Comparison of ENCODE assay signal across 18 cellular contexts in the genomic region with DNA sequence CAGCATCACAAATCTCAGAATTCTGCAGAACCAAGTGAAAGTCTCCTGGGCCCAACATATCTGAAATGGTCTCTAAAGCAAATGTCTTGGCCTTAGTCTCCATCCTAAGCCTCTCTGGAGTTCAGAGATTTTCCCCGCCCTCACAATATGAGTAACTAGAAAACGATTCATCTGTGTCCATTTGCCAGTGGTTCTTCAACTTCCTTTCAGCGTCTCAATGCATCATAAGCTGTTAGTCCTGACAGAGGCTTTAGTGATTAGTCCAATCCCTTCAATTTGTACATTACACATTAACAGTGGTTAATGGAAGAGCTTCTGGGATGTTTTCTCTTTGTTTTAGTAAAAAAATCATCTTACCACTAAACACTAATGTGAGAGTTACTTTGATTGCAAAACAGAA. TPM values are rescaled to one million over a fixed set of nuclear protein-coding genes. Genes with fewer than 3 reads are reported as not detected.
DNase-seq lines count a peak whose midpoint lies in the region; ATAC-seq, FAIRE-seq and TF ChIP-seq lines count a peak whose summit lies in the region.
"Had no signal": no experiment of that assay in that cellular context is flagged by ENCODE, and none has a peak within 500 bp of the region (broad histone marks: within the 10 kb centered on the region; RNA-seq: fewer than 3 reads in every experiment).

No MANE protein-coding gene starts in this region.

- DNase-seq in AG10803 (ENCODE audit: low read depth), result peak; percentile 79
- DNase-seq in HTR-8/SVneo (ENCODE audit: insufficient read length, low spot score), result peak; percentile 64
- peak; percentile 53 for DNase-seq in brain microvascular endothelial cell
- peak; percentile 31 for DNase-seq in kidney epithelial cell (ENCODE audit: low read depth)
- no peak for DNase-seq in COLO668 (lab: John Stamatoyannopoulos, UW; ENCODE audit: unreplicated experiment)
- no peak for DNase-seq in NCI-H1436 treated with DMSO at 0.1 percent for 48 hours (lab: John Stamatoyannopoulos, UW)
- DNase-seq in NCI-H146 treated with DMSO at 0.1 percent for 48 hours (lab: John Stamatoyannopoulos, UW; ENCODE audit: unreplicated experiment), result no peak
- DNase-seq: activated CD4-positive, alpha-beta T cell treated with anti-CD3 and anti-CD28 coated beads, Interleukin-2, amount 10 ng/mL, durations not matched to agents 7 days and 5 days; central memory CD4-positive, alpha-beta T cell; H7; naive thymus-derived CD4-positive, alpha-beta T cell; OCI-M1; T-helper 17 cell had no signal

- H3K36me3 ChIP-seq in brain microvascular endothelial cell (replicated peaks) (peaks cover 36% of the 10 kb centered on the region), kidney epithelial cell (ENCODE audit: control insufficient read depth, insufficient read depth, low read length) (peaks cover 5% of the 10 kb centered on the region)

- H3K27ac ChIP-seq in brain microvascular endothelial cell, result no peak overlapping the region
- H3K27ac ChIP-seq: BLaER1 treated with 17β-estradiol and CSF1 and Interleukin-3, amounts not matched to agents 10 nM and 100 nM had no signal

- ATAC-seq in HG02970 (IDR thresholded peaks at IDR 0.05; ENCODE audit: low FRiP score, unreplicated experiment), result no peak
- ATAC-seq: naive thymus-derived CD4-positive, alpha-beta T cell; T-helper 17 cell had no signal

- no peak overlapping the region for H3K4me3 ChIP-seq in AG10803 (ENCODE audit: low read length)
- H3K4me3 ChIP-seq in brain microvascular endothelial cell (ENCODE audit: low read depth, low read length), result no peak overlapping the region
- no peak overlapping the region for H3K4me3 ChIP-seq in kidney epithelial cell (ENCODE audit: low read depth, low read length)
- H3K4me3 ChIP-seq: BLaER1 treated with 17β-estradiol and CSF1 and Interleukin-3, amounts not matched to agents 10 nM and 100 nM had no signal

- TF ChIP-seq CTCF in AG10803 (conservative IDR thresholded peaks at IDR 0.05; ENCODE audit: low read length), result no peak
- TF ChIP-seq CTCF in brain microvascular endothelial cell (IDR thresholded peaks at IDR 0.05; ENCODE audit: low read depth, low read length, missing control alignments), result no peak
- TF ChIP-seq CTCF in kidney epithelial cell (IDR thresholded peaks at IDR 0.05; ENCODE audit: insufficient read depth, low read length, poor library complexity, severe bottlenecking), result no peak

- no peaks in the 10 kb centered on the region for H3K27me3 ChIP-seq in brain microvascular endothelial cell (replicated peaks)
- H3K27me3 ChIP-seq in kidney epithelial cell (ENCODE audit: control insufficient read depth, insufficient read depth, low read length), result no peaks in the 10 kb centered on the region
- H3K27me3 ChIP-seq: BLaER1 treated with 17β-estradiol and CSF1 and Interleukin-3, amounts not matched to agents 10 nM and 100 nM had no signal

- in situ Hi-C loops in brain microvascular endothelial cell (cut with HindIII; ENCODE audit: low pct_ligation_motif_present, low sequenced_read_pairs), result no loop called here

- FAIRE-seq in HTR-8/SVneo (lab: Jason Lieb, UNC), result peak; percentile 38
- FAIRE-seq: G401.6, islet of Langerhans had no signal

RNA-seq across cellular contexts. Expression of a gene that starts 17.4 kb away (rescaled TPM):
- 349 and 415 TPM in 2 replicates for total RNA-seq in kidney epithelial cell

RNA-seq across cellular contexts. Expression of a gene that starts 17.9 kb away (rescaled TPM):
- 12.1 and 16.7 TPM in 2 replicates for total RNA-seq in kidney epithelial cell

RNA-seq across cellular contexts. Expression of a gene that starts 49.7 kb away (rescaled TPM):
- total RNA-seq in kidney epithelial cell, result not detected in 2 replicates
- total RNA-seq: activated CD4-positive, alpha-beta T cell treated with anti-CD3 and anti-CD28 coated beads, Interleukin-2, amount 10 ng/mL, durations not matched to agents 7 days and 5 days; fibroblast of villous mesenchyme; T-helper 17 cell had no signal

Comparison
In these comparisons a context has a peak if more than half of its experiments do, and no peak if none do; other contexts are left out.
1. DNase-seq: peak in AG10803 (single experiment), HTR-8/SVneo (single experiment), brain microvascular endothelial cell (single experiment) and kidney epithelial cell (single experiment); none in COLO668 (single experiment), NCI-H1436 treated with DMSO at 0.1 percent for 48 hours (single experiment) and NCI-H146 treated with DMSO at 0.1 percent for 48 hours (single experiment).